9 cellular contexts compared by ENCODE assay signal in the genomic region with DNA sequence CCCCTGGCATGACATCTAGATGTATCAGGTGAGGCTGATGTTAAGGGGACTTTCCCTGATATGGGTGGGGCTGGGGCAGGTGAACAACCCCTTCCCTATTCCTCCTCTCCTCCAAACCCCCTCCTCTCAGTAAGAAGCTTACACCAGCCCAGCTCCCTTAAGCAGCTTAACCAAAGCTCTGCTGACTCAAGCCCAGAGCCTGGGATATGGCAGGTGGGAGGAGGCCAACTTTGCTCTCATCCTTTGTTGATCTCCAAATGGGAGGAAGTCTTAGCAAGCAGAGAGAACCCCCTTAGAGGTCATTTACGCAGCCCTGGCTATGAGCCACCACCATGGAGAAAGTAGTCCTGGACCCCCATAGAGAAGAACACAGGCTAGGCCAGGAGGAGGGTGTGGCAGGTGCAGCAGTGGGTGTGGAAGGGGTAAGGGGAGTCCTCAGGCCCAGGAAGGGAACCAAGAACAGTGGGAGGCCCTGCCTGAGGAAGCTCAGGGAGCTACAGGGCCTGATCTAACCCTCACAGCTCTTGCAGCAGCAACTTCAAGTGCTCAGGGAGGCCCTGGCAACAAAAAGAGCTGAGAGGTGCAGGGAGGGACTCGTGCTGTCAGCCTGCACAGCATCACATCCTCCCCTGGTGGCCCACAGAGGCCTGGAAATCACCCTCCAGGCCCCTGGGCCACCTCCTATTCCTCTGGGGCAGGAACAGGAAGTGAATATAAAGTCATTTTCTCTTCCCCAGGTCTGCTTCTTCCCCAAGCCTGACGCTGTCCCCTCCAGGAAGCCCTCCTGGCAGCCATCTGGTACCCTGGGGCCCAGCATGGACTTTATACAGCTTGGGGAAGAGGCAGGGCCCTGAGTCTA. TPM values are rescaled to one million over a fixed set of nuclear protein-coding genes. Genes with fewer than 3 reads are reported as not detected.
DNase-seq lines count a peak whose midpoint lies in the region; ATAC-seq and TF ChIP-seq lines count a peak whose summit lies in the region.
"Had no signal": no experiment of that assay in that cellular context is flagged by ENCODE, and none has a peak within 500 bp of the region (broad histone marks: within the 10 kb centered on the region; RNA-seq: fewer than 3 reads in every experiment).

No MANE protein-coding gene starts in this region.

- H3K4me1 ChIP-seq in Loucy (ENCODE audit: insufficient read depth, low read length, poor library complexity, severe bottlenecking) (peaks cover 42% of the 10 kb centered on the region), hepatocyte (ENCODE audit: insufficient read depth) (peaks cover 23% of the 10 kb centered on the region)

- H3K9ac ChIP-seq in Loucy (ENCODE audit: low read depth, low read length, poor library complexity, severe bottlenecking): peak overlapping the region; percentile 75

- peak; percentile 45 for TF ChIP-seq POLR2A in GM18505 (IDR thresholded peaks at IDR 0.05; ENCODE audit: borderline replicate concordance, extremely low read depth, insufficient read depth, insufficient read length)

- peak overlapping the region; percentile 91 for H3K27ac Mint-ChIP-seq in activated T-helper 1 cell treated with anti-CD3 and anti-CD28 coated beads, Interleukin-12 subunit alpha, Interleukin-12 subunit beta, Interleukin-2, Interleukin-4 antibody, amounts not matched to agents 30 ng/mL and 10 ng/mL and 1 ng/mL, durations not matched to agents 14 hours and 24 hours and 36 hours

- peaks cover 14% of the 10 kb centered on the region; the same call in 1 of the 2 replicates for H3K36me3 ChIP-seq in Loucy (ENCODE audit: insufficient read depth, low read length)
- no peaks in the 10 kb centered on the region for H3K36me3 ChIP-seq in hepatocyte (replicated peaks; ENCODE audit: insufficient read depth, low read depth)
- H3K36me3 ChIP-seq in H7 (replicated peaks; ENCODE audit: control insufficient read depth, insufficient read depth, low read length): peaks cover 9% of the 10 kb centered on the region

- TF ChIP-seq CTCF in Loucy (conservative IDR thresholded peaks at IDR 0.05; ENCODE audit: low read length) (no peak), hepatocyte (IDR thresholded peaks at IDR 0.05; ENCODE audit: poor library complexity) (no peak)

- peaks cover 23% of the 10 kb centered on the region for H3K36me3 Mint-ChIP-seq in activated T-helper 1 cell treated with anti-CD3 and anti-CD28 coated beads, Interleukin-12 subunit alpha, Interleukin-12 subunit beta, Interleukin-2, Interleukin-4 antibody, amounts not matched to agents 30 ng/mL and 10 ng/mL and 1 ng/mL, durations not matched to agents 14 hours and 24 hours and 36 hours (ENCODE audit: low read depth)

- H3K9me3 ChIP-seq in Loucy (ENCODE audit: insufficient read depth, low read depth, low read length) (no peaks in the 10 kb centered on the region), hepatocyte (ENCODE audit: low read depth) (no peaks in the 10 kb centered on the region)

- H3K79me2 ChIP-seq in Loucy (ENCODE audit: insufficient read depth, low read length): peaks cover 15% of the 10 kb centered on the region
- H3K79me2 ChIP-seq in hepatocyte: peaks cover 22% of the 10 kb centered on the region

- H3K27me3 ChIP-seq in Loucy (ENCODE audit: insufficient read depth, low read length, poor library complexity, severe bottlenecking): no peaks in the 10 kb centered on the region
- no peaks in the 10 kb centered on the region for H3K27me3 ChIP-seq in hepatocyte
- H3K27me3 ChIP-seq in H7 (ENCODE audit: control insufficient read depth, insufficient read depth, low read length): peaks cover 2% of the 10 kb centered on the region

- no peaks in the 10 kb centered on the region for H3K27me3 Mint-ChIP-seq in activated T-helper 1 cell treated with anti-CD3 and anti-CD28 coated beads, Interleukin-12 subunit alpha, Interleukin-12 subunit beta, Interleukin-2, Interleukin-4 antibody, amounts not matched to agents 30 ng/mL and 10 ng/mL and 1 ng/mL, durations not matched to agents 14 hours and 24 hours and 36 hours (ENCODE audit: insufficient read depth)

- intact Hi-C loops in activated T-helper 1 cell treated with anti-CD3 and anti-CD28 coated beads, Interleukin-12 subunit alpha, Interleukin-12 subunit beta, Interleukin-2, Interleukin-4 antibody, amounts not matched to agents 30 ng/mL and 10 ng/mL and 1 ng/mL, durations not matched to agents 14 hours and 24 hours and 36 hours (cut with micrococcal nuclease): loop anchor here (1.0 to 5.0 kb wide), 3 partner anchors 49 to 177 kb away; partner anchors contain the start of genes RSKR, SARM1 and VTN

- no peaks in the 10 kb centered on the region for H3F3A ChIP-seq in Loucy (ENCODE audit: low read depth)

- H3K4me3 ChIP-seq in Loucy (ENCODE audit: low read length, poor library complexity, severe bottlenecking): peak overlapping the region; percentile 85
- no peak overlapping the region for H3K4me3 ChIP-seq in hepatocyte
- no peak overlapping the region for H3K4me3 ChIP-seq in H7 (ENCODE audit: insufficient read depth, low read depth, low read length)

- H3K4me2 ChIP-seq in Loucy (ENCODE audit: low read depth, low read length, poor library complexity, severe bottlenecking) (peak overlapping the region; percentile 94), hepatocyte (no peak overlapping the region)

- ATAC-seq in GM18505 (IDR thresholded peaks at IDR 0.05; ENCODE audit: unreplicated experiment): no peak

- no peak overlapping the region for H2AFZ ChIP-seq in Loucy (ENCODE audit: low read length)
- H2AFZ ChIP-seq in hepatocyte: no peak overlapping the region

- H3K4me1 Mint-ChIP-seq in activated T-helper 1 cell treated with anti-CD3 and anti-CD28 coated beads, Interleukin-12 subunit alpha, Interleukin-12 subunit beta, Interleukin-2, Interleukin-4 antibody, amounts not matched to agents 30 ng/mL and 10 ng/mL and 1 ng/mL, durations not matched to agents 14 hours and 24 hours and 36 hours (ENCODE audit: low read depth): peaks cover 63% of the 10 kb centered on the region

- no peaks in the 10 kb centered on the region for H3K9me3 Mint-ChIP-seq in activated T-helper 1 cell treated with anti-CD3 and anti-CD28 coated beads, Interleukin-12 subunit alpha, Interleukin-12 subunit beta, Interleukin-2, Interleukin-4 antibody, amounts not matched to agents 30 ng/mL and 10 ng/mL and 1 ng/mL, durations not matched to agents 14 hours and 24 hours and 36 hours

- H3K9me2 ChIP-seq in Loucy (replicated peaks; ENCODE audit: low read depth, low read length) (no peaks in the 10 kb centered on the region), hepatocyte (replicated peaks; ENCODE audit: insufficient read depth) (no peaks in the 10 kb centered on the region)

- 86% methylated on average over 3 of the region's 3 CpGs for WGBS in hepatocyte (ENCODE audit: low lambda C conversion rate, missing lambda C conversion rate)

- H3K4me3 Mint-ChIP-seq in activated T-helper 1 cell treated with anti-CD3 and anti-CD28 coated beads, Interleukin-12 subunit alpha, Interleukin-12 subunit beta, Interleukin-2, Interleukin-4 antibody, amounts not matched to agents 30 ng/mL and 10 ng/mL and 1 ng/mL, durations not matched to agents 14 hours and 24 hours and 36 hours: peak overlapping the region; percentile 94

- no peak overlapping the region for H3K27ac ChIP-seq in hepatocyte

- H4K20me1 ChIP-seq in Loucy (ENCODE audit: insufficient read depth, low read length, poor library complexity, severe bottlenecking) (peaks cover 11% of the 10 kb centered on the region), hepatocyte (ENCODE audit: insufficient read depth, poor library complexity, severe bottlenecking) (peaks cover 10% of the 10 kb centered on the region)

- DNase-seq in activated T-helper 1 cell treated with anti-CD3 and anti-CD28 coated beads, Interleukin-12 subunit alpha, Interleukin-12 subunit beta, Interleukin-2, Interleukin-4 antibody, amounts not matched to agents 30 ng/mL and 10 ng/mL and 1 ng/mL, durations not matched to agents 14 hours and 24 hours and 36 hours (ENCODE audit: low spot score): peak; percentile 79
- DNase-seq in stimulated activated CD4-positive, alpha-beta T cell treated with anti-CD3 and anti-CD28 coated beads, Interleukin-15, amount 100 ng/mL, for 48 hours (ENCODE audit: low read depth in 2 of 2): peak; percentile 36 to 37
- DNase-seq in NCI-H2227 (lab: John Stamatoyannopoulos, UW; ENCODE audit: unreplicated experiment) (no peak), putamen (ENCODE audit: low spot score) (no peak), hepatocyte (ENCODE audit: low spot score) (no peak), H7 (no peak)

RNA-seq across cellular contexts. Expression of gene UNC119, which starts 2.9 kb away (rescaled TPM):
- total RNA-seq in activated T-helper 1 cell treated with anti-CD3 and anti-CD28 coated beads, Interleukin-12 subunit alpha, Interleukin-12 subunit beta, Interleukin-2, Interleukin-4 antibody, amounts not matched to agents 30 ng/mL and 10 ng/mL and 1 ng/mL, durations not matched to agents 14 hours and 24 hours and 36 hours: 63.3 and 63.9 TPM in 2 replicates
- total RNA-seq in hepatocyte: 65.2 and 68.1 TPM in 2 replicates
- polyA plus RNA-seq in hepatocyte: 85.5 and 87.6 TPM in 2 replicates
- 87.6 and 96.3 TPM in 2 replicates for total RNA-seq in H7 (2014; rRNA removed; shearing (Covaris generic))

RNA-seq across cellular contexts. Expression of gene PIGS, which starts 21.8 kb away (rescaled TPM):
- total RNA-seq in activated T-helper 1 cell treated with anti-CD3 and anti-CD28 coated beads, Interleukin-12 subunit alpha, Interleukin-12 subunit beta, Interleukin-2, Interleukin-4 antibody, amounts not matched to agents 30 ng/mL and 10 ng/mL and 1 ng/mL, durations not matched to agents 14 hours and 24 hours and 36 hours: 57.8 and 61.2 TPM in 2 replicates
- 39.5 and 59.1 TPM in 2 replicates for total RNA-seq in hepatocyte
- polyA plus RNA-seq in hepatocyte: 65.4 and 78.2 TPM in 2 replicates
- 41.8 and 48.4 TPM in 2 replicates for total RNA-seq in H7 (2014; rRNA removed; shearing (Covaris generic))

RNA-seq across cellular contexts. Expression of gene ALDOC, which starts 27.2 kb away (rescaled TPM):
- 44.0 and 47.6 TPM in 2 replicates for total RNA-seq in activated T-helper 1 cell treated with anti-CD3 and anti-CD28 coated beads, Interleukin-12 subunit alpha, Interleukin-12 subunit beta, Interleukin-2, Interleukin-4 antibody, amounts not matched to agents 30 ng/mL and 10 ng/mL and 1 ng/mL, durations not matched to agents 14 hours and 24 hours and 36 hours
- total RNA-seq in hepatocyte: 31.8 and 34.5 TPM in 2 replicates
- polyA plus RNA-seq in hepatocyte: 14.9 and 16.2 TPM in 2 replicates
- total RNA-seq in H7 (2014; rRNA removed; shearing (Covaris generic)): 69.9 and 117 TPM in 2 replicates

RNA-seq across cellular contexts. Expression of gene FOXN1, which starts 43.4 kb away (rescaled TPM):
- not detected in 2 replicates for total RNA-seq in activated T-helper 1 cell treated with anti-CD3 and anti-CD28 coated beads, Interleukin-12 subunit alpha, Interleukin-12 subunit beta, Interleukin-2, Interleukin-4 antibody, amounts not matched to agents 30 ng/mL and 10 ng/mL and 1 ng/mL, durations not matched to agents 14 hours and 24 hours and 36 hours
- total RNA-seq in hepatocyte: not detected in 2 replicates
- 0.87 TPM in 1 of 2 replicates, not detected in the other for polyA plus RNA-seq in hepatocyte
- not detected in 2 replicates for total RNA-seq in H7 (2014; rRNA removed; shearing (Covaris generic))
- total RNA-seq: H1 had no signal
- polyA plus RNA-seq: H1 had no signal

RNA-seq across cellular contexts. Expression of gene SPAG5, which starts 49.3 kb away (rescaled TPM):
- 81.9 and 83.1 TPM in 2 replicates for total RNA-seq in activated T-helper 1 cell treated with anti-CD3 and anti-CD28 coated beads, Interleukin-12 subunit alpha, Interleukin-12 subunit beta, Interleukin-2, Interleukin-4 antibody, amounts not matched to agents 30 ng/mL and 10 ng/mL and 1 ng/mL, durations not matched to agents 14 hours and 24 hours and 36 hours
- total RNA-seq in hepatocyte: 13.9 and 16.3 TPM in 2 replicates
- polyA plus RNA-seq in hepatocyte: 17.9 and 19.2 TPM in 2 replicates
- total RNA-seq in H7 (2014; rRNA removed; shearing (Covaris generic)): 153 and 166 TPM in 2 replicates

Comparison
In these comparisons a context has a peak if more than half of its experiments do, and no peak if none do; other contexts are left out.
1. DNase-seq: peak in activated T-helper 1 cell treated with anti-CD3 and anti-CD28 coated beads, Interleukin-12 subunit alpha, Interleukin-12 subunit beta, Interleukin-2, Interleukin-4 antibody, amounts not matched to agents 30 ng/mL and 10 ng/mL and 1 ng/mL, durations not matched to agents 14 hours and 24 hours and 36 hours (single experiment) and stimulated activated CD4-positive, alpha-beta T cell treated with anti-CD3 and anti-CD28 coated beads, Interleukin-15, amount 100 ng/mL, for 48 hours (2 of 2); none in NCI-H2227 (single experiment), putamen (single experiment), hepatocyte (single experiment) and H7 (single experiment).